25 cellular contexts compared by ENCODE assay signal in the genomic region with DNA sequence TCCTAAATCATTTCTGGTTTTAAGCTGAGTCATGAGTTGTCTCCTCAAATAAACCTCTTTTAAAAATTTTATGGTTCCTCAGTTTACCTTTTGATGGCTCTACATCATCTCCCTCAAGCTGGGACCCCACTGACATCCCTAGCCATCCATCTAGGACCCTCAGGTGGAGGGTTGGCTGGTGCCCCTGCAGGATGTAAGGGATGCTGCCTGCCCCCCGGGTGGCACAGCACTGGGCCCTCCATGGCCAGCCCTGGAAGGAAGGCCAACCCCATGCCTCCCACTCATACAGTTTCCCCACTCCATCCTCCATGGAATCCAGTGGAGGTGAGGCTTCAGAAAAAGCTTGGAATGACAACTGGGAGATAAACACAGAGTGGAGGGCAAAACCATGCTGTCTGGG. TPM values are rescaled to one million over a fixed set of nuclear protein-coding genes. Genes with fewer than 3 reads are reported as not detected.
DNase-seq lines count a peak whose midpoint lies in the region; ATAC-seq and TF ChIP-seq lines count a peak whose summit lies in the region.
"Had no signal": no experiment of that assay in that cellular context is flagged by ENCODE, and none has a peak within 500 bp of the region (broad histone marks: within the 10 kb centered on the region; RNA-seq: fewer than 3 reads in every experiment).

No MANE protein-coding gene starts in this region.

- TF ChIP-seq POLR2A in sigmoid colon (IDR thresholded peaks at IDR 0.05) = no peak

- H3K36me3 ChIP-seq in left lung (no peaks in the 10 kb centered on the region), sigmoid colon (no peaks in the 10 kb centered on the region), upper lobe of right lung (no peaks in the 10 kb centered on the region)
- H3K36me3 ChIP-seq: BLaER1, SJCRH30 had no signal

- H3K9me3 ChIP-seq in left lung (peaks cover 3 to 42% of the 10 kb centered on the region in 2 donors), sigmoid colon (peaks cover 0 to 11% (median 4%) of the 10 kb centered on the region in 4 donors), upper lobe of right lung (no peaks in the 10 kb centered on the region)

- H3K27ac ChIP-seq in left lung (no peak overlapping the region), sigmoid colon (no peak overlapping the region), upper lobe of right lung (no peak overlapping the region)
- H3K27ac ChIP-seq: BLaER1, GM23248, SJCRH30 had no signal

- no peak for TF ChIP-seq CTCF in left lung (IDR thresholded peaks at IDR 0.05)
- no peak for TF ChIP-seq CTCF in sigmoid colon (IDR thresholded peaks at IDR 0.05)
- no peak for TF ChIP-seq CTCF in upper lobe of right lung (IDR thresholded peaks at IDR 0.05)

- ATAC-seq in left lung (no peak), GM19324 (IDR thresholded peaks at IDR 0.05; ENCODE audit: low FRiP score, unreplicated experiment) (no peak), upper lobe of right lung (no peak)
- ATAC-seq: PC-3, Right ventricle myocardium inferior had no signal

- intact Hi-C loops in left lung (cut with DNase I) = no loop called here
- intact Hi-C loops in sigmoid colon (cut with DNase I) = no loop called here
- intact Hi-C loops in upper lobe of right lung (cut with DNase I) = no loop called here

- 93 to 95% methylated on average over 1 of the region's 1 CpG for WGBS in sigmoid colon, 2 donors

- no peaks in the 10 kb centered on the region for H3K4me1 ChIP-seq in left lung
- H3K4me1 ChIP-seq in sigmoid colon = no peaks in the 10 kb centered on the region
- H3K4me1 ChIP-seq in upper lobe of right lung = no peaks in the 10 kb centered on the region
- H3K4me1 ChIP-seq: SJCRH30 had no signal

- peak; percentile 18 for DNase-seq in activated CD8-positive, alpha-beta memory T cell treated with anti-CD3 and anti-CD28 coated beads, Interleukin-2, amount 50 U/mL, for 48 hours
- DNase-seq in activated CD8-positive, alpha-beta memory T cell treated with anti-CD3 and anti-CD28 coated beads for 24 hours = no peak
- DNase-seq in D341Med (ENCODE audit: low spot score) = peak; percentile 10
- DNase-seq in left lung = peak; percentile 19 to 43
- peak; percentile 41 for DNase-seq in sigmoid colon
- DNase-seq in NCI-H446 treated with DMSO at 0.1 percent for 48 hours (lab: John Stamatoyannopoulos, UW) = no peak
- no peak for DNase-seq in upper lobe of right lung
- DNase-seq: CD4-positive, CD25-positive, alpha-beta regulatory T cell; GM23248; H9; HFFc6; KBM-7; MV-4-11; NCI-H1105; NCI-H1436 treated with DMSO at 0.1 percent for 48 hours; NCI-H187 treated with DMSO at 0.1 percent for 48 hours; NCI-H2107; NCI-H526; NCI-H82; NK-92 treated with Interleukin-12 subunit alpha and Interleukin-12 subunit beta, amount 100 ng/mL, for 24 hours; PC-3; SJCRH30 had no signal

- H3K4me3 ChIP-seq in left lung = no peak overlapping the region
- H3K4me3 ChIP-seq in sigmoid colon = no peak overlapping the region
- no peak overlapping the region for H3K4me3 ChIP-seq in upper lobe of right lung
- H3K4me3 ChIP-seq: BLaER1, GM23248, SJCRH30 had no signal

- H3K27me3 ChIP-seq in left lung (no peaks in the 10 kb centered on the region), sigmoid colon (no peaks in the 10 kb centered on the region), upper lobe of right lung (no peaks in the 10 kb centered on the region)
- H3K27me3 ChIP-seq: BLaER1, SJCRH30 had no signal

- no peak for TF ChIP-seq EP300 in sigmoid colon (IDR thresholded peaks at IDR 0.05)

RNA-seq across cellular contexts. Expression of a gene that starts 17.2 kb away (rescaled TPM):
- total RNA-seq in left lung = 10 to 100 TPM; 60.4 to 63.4 TPM
- 10 to 100 TPM in 3 of 4 donors, 1 to 10 TPM in 1; 7.2 to 30.7 (median 23.7) TPM for total RNA-seq in sigmoid colon
- 10 to 100 TPM in 1 of 3 donors, 1 to 10 TPM in 2; 3.0 to 15.8 (median 7.2) TPM for polyA plus RNA-seq in sigmoid colon
- 24.8 TPM for total RNA-seq in upper lobe of right lung

Comparison
In these comparisons a context has a peak if more than half of its experiments do, and no peak if none do; other contexts are left out.
1. DNase-seq: peak in activated CD8-positive, alpha-beta memory T cell treated with anti-CD3 and anti-CD28 coated beads, Interleukin-2, amount 50 U/mL, for 48 hours (single experiment), D341Med (single experiment), left lung (2 of 2) and sigmoid colon (single experiment); none in activated CD8-positive, alpha-beta memory T cell treated with anti-CD3 and anti-CD28 coated beads for 24 hours (single experiment), NCI-H446 treated with DMSO at 0.1 percent for 48 hours (single experiment) and upper lobe of right lung (single experiment).